20 cellular contexts compared by ENCODE assay signal in genomic region chr14:76666746-76667145, GRCh38.
DNase-seq lines count a peak whose midpoint lies in the region; ATAC-seq and TF ChIP-seq lines count a peak whose summit lies in the region.
"Had no signal": no experiment of that assay in that cellular context is flagged by ENCODE, and none has a peak within 500 bp of the region (broad histone marks: within the 10 kb centered on the region; RNA-seq: fewer than 3 reads in every experiment).

No MANE protein-coding gene starts in this region.

- no peaks in the 10 kb centered on the region for H3K27me3 ChIP-seq in HUES48 (ENCODE audit: control insufficient read depth, insufficient read depth, low read length)

- DNase-seq in WTC11 (ENCODE audit: low spot score): no peak
- DNase-seq in left kidney (ENCODE audit: low read depth, low spot score): peak; percentile 52
- DNase-seq in type B pancreatic cell (ENCODE audit: extremely low spot score, unreplicated experiment): peak; percentile 15
- DNase-seq in kidney tubule cell (ENCODE audit: low spot score): no peak
- DNase-seq in inferior parietal cortex (ENCODE audit: extremely low spot score): no peak
- DNase-seq: AML-193, DMS79, H9, NCI-H1105 treated with DMSO at 0.1 percent for 48 hours, NCI-H1694, NCI-H2107, NCI-H226, NCI-H526, OCI-M1, Right ventricle myocardium superior, SW 1271 had no signal

- peak; percentile 63 for ATAC-seq in WTC11
- no peak for ATAC-seq in HG02623 (IDR thresholded peaks at IDR 0.05; ENCODE audit: unreplicated experiment)
- ATAC-seq: K562 had no signal

- H3K9me3 Mint-ChIP-seq in WTC11 (peaks cover 12% of the 10 kb centered on the region), type B pancreatic cell (no peaks in the 10 kb centered on the region)

- H3K9me3 ChIP-seq in HUES48 (ENCODE audit: control insufficient read depth, insufficient read depth, low read length): no peaks in the 10 kb centered on the region

- H3K9ac ChIP-seq in HUES48 (ENCODE audit: low read depth, low read length): no peak overlapping the region

- CTCF ChIA-PET in WTC11 (lab: Charles Lee): no interaction called here

- H3K4me1 Mint-ChIP-seq in WTC11: peaks cover 8% of the 10 kb centered on the region; the same call in 1 of the 2 replicates
- peaks cover 19% of the 10 kb centered on the region for H3K4me1 Mint-ChIP-seq in type B pancreatic cell (ENCODE audit: unreplicated experiment)

- no peaks in the 10 kb centered on the region for H3K4me1 ChIP-seq in HUES48 (ENCODE audit: control insufficient read depth, insufficient read depth, low read length)

- H3K4me3 Mint-ChIP-seq in WTC11 (no peak overlapping the region), type B pancreatic cell (no peak overlapping the region)
- H3K4me3 Mint-ChIP-seq: H9 had no signal

- POLR2A ChIA-PET in WTC11 (lab: Charles Lee): no interaction called here

- H3K27ac ChIP-seq in HUES48 (ENCODE audit: low read depth, low read length): peak overlapping the region; percentile 11
- H3K27ac ChIP-seq: C4-2B had no signal

- no peaks in the 10 kb centered on the region for H3K36me3 ChIP-seq in HUES48 (ENCODE audit: control insufficient read depth, insufficient read depth, low read length)

- H3K36me3 Mint-ChIP-seq in WTC11 (peaks cover 4% of the 10 kb centered on the region), type B pancreatic cell (no peaks in the 10 kb centered on the region)

- H3K27ac Mint-ChIP-seq in WTC11 (no peak overlapping the region), type B pancreatic cell (no peak overlapping the region)

- peaks cover 5% of the 10 kb centered on the region; the same call in 1 of the 2 replicates for H3K27me3 Mint-ChIP-seq in WTC11 (ENCODE audit: low read depth)
- H3K27me3 Mint-ChIP-seq in type B pancreatic cell: no peaks in the 10 kb centered on the region

- H3K4me3 ChIP-seq in HUES48 (ENCODE audit: low read depth, low read length): no peak overlapping the region
- H3K4me3 ChIP-seq: K562 had no signal

- TF ChIP-seq CTCF in WTC11 (IDR thresholded peaks at IDR 0.05): no peak
- no peak for TF ChIP-seq CTCF in type B pancreatic cell (conservative IDR thresholded peaks at IDR 0.05)

TF ChIP-seq in WTC11, 78 proteins besides CTCF, POLR2A, EP300 and RAD21:
- no peak for TF ChIP-seq TP53 (CRISPR knock-in tag; IDR thresholded peaks at IDR 0.05)
- no peak for TF ChIP-seq CREM (CRISPR knock-in tag; IDR thresholded peaks at IDR 0.05)
- no peak for TF ChIP-seq ZNF263 (CRISPR knock-in tag; IDR thresholded peaks at IDR 0.05; ENCODE audit: low read depth)
- TF ChIP-seq, protein P1, sequence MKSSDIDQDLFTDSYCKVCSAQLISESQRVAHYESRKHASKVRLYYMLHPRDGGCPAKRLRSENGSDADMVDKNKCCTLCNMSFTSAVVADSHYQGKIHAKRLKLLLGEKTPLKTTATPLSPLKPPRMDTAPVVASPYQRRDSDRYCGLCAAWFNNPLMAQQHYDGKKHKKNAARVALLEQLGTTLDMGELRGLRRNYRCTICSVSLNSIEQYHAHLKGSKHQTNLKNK (CRISPR knock-in tag; IDR thresholded peaks at IDR 0.05): no peak
- TF ChIP-seq ZNF232 (CRISPR knock-in tag; IDR thresholded peaks at IDR 0.05): no peak
- no peak for TF ChIP-seq KAT7 (CRISPR knock-in tag; IDR thresholded peaks at IDR 0.05; ENCODE audit: borderline replicate concordance)
- no peak for TF ChIP-seq SMAD4 (CRISPR knock-in tag; IDR thresholded peaks at IDR 0.05)
- no peak for TF ChIP-seq OVOL2 (CRISPR knock-in tag; IDR thresholded peaks at IDR 0.05; ENCODE audit: borderline replicate concordance)
- TF ChIP-seq NR1H2 (CRISPR knock-in tag; IDR thresholded peaks at IDR 0.05): no peak
- TF ChIP-seq ZNF425 (CRISPR knock-in tag; conservative IDR thresholded peaks at IDR 0.05): no peak
- TF ChIP-seq ZNF423 (CRISPR knock-in tag; IDR thresholded peaks at IDR 0.05): no peak
- TF ChIP-seq, protein P2, sequence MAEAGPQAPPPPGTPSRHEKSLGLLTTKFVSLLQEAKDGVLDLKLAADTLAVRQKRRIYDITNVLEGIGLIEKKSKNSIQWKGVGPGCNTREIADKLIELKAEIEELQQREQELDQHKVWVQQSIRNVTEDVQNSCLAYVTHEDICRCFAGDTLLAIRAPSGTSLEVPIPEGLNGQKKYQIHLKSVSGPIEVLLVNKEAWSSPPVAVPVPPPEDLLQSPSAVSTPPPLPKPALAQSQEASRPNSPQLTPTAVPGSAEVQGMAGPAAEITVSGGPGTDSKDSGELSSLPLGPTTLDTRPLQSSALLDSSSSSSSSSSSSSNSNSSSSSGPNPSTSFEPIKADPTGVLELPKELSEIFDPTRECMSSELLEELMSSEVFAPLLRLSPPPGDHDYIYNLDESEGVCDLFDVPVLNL (CRISPR knock-in tag; IDR thresholded peaks at IDR 0.05; ENCODE audit: borderline replicate concordance, low read depth): no peak
- TF ChIP-seq E2F1 (CRISPR knock-in tag; IDR thresholded peaks at IDR 0.05): no peak
- TF ChIP-seq PREB (CRISPR knock-in tag; IDR thresholded peaks at IDR 0.05; ENCODE audit: borderline replicate concordance): no peak
- no peak for TF ChIP-seq JAZF1 (CRISPR knock-in tag; IDR thresholded peaks at IDR 0.05)
- no peak for TF ChIP-seq MXD4 (CRISPR knock-in tag; IDR thresholded peaks at IDR 0.05; ENCODE audit: borderline replicate concordance)
- no peak for TF ChIP-seq ZNF671 (CRISPR knock-in tag; IDR thresholded peaks at IDR 0.05)
- no peak for TF ChIP-seq E2F5 (CRISPR knock-in tag; IDR thresholded peaks at IDR 0.05)

Comparison
In these comparisons a context has a peak if more than half of its experiments do, and no peak if none do; other contexts are left out.
1. DNase-seq: peak in left kidney (single experiment) and type B pancreatic cell (single experiment); none in WTC11 (single experiment), kidney tubule cell (single experiment) and inferior parietal cortex (single experiment).